16 cellular contexts compared by ENCODE assay signal in the genomic region with DNA sequence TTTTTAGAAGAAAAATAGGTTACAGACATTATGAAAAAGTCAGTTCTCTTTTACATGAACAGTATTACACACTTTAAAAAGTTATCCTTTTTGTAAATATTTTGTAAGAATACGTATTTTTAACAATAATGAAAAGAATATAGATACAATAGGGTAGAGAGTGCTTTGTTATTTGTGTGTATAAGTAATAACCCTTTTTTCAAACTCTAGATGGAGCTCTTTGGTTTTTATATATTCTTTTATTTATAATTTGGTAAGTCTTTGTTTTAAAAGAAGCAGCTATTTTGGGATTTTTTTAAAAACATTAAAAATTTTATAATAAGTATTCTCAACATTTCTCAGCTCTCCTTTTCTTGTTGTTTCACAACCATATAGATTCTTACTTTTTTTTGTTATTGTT. TPM values are rescaled to one million over a fixed set of nuclear protein-coding genes. Genes with fewer than 3 reads are reported as not detected.
DNase-seq lines count a peak whose midpoint lies in the region; ATAC-seq, FAIRE-seq and TF ChIP-seq lines count a peak whose summit lies in the region.
"Had no signal": no experiment of that assay in that cellular context is flagged by ENCODE, and none has a peak within 500 bp of the region (broad histone marks: within the 10 kb centered on the region; RNA-seq: fewer than 3 reads in every experiment).

No MANE protein-coding gene starts in this region.

- H4K20me1 ChIP-seq in GM23248 (ENCODE audit: insufficient read depth) (no peaks in the 10 kb centered on the region), mammary epithelial cell (ENCODE audit: insufficient read depth, low read length) (no peaks in the 10 kb centered on the region)

- in situ Hi-C loops in GM23248 (cut with MboI): no loop called here
- in situ Hi-C loops in mammary epithelial cell (cut with MboI; ENCODE audit: low sequenced_read_pairs in 2 of 2): no loop called here

- H3K4me3 Mint-ChIP-seq in brain: no peak overlapping the region
- no peak overlapping the region for H3K4me3 Mint-ChIP-seq in CD8-positive, alpha-beta memory T cell
- H3K4me3 Mint-ChIP-seq: activated CD4-positive, alpha-beta memory T cell treated with anti-CD3 and anti-CD28 coated beads, Interleukin-2, amount 10 ng/mL, durations not matched to agents 7 days and 5 days had no signal

- no peaks in the 10 kb centered on the region for H3K36me3 ChIP-seq in GM23248 (ENCODE audit: low read depth)
- no peaks in the 10 kb centered on the region for H3K36me3 ChIP-seq in CD8-positive, alpha-beta memory T cell (ENCODE audit: insufficient read depth, low read length)
- H3K36me3 ChIP-seq in mammary epithelial cell (ENCODE audit: insufficient read depth, low read length): no peaks in the 10 kb centered on the region
- H3K36me3 ChIP-seq: ovary had no signal

- H3K4me2 ChIP-seq in A549 (no peak overlapping the region), GM23248 (ENCODE audit: unreplicated experiment) (no peak overlapping the region), mammary epithelial cell (ENCODE audit: insufficient read depth, low read depth, low read length) (no peak overlapping the region)

- H3K27me3 ChIP-seq in GM23248 (replicated peaks; ENCODE audit: insufficient read depth) (no peaks in the 10 kb centered on the region), mammary epithelial cell (ENCODE audit: insufficient read depth, low read length) (no peaks in the 10 kb centered on the region)
- no peaks in the 10 kb centered on the region for H3K27me3 ChIP-seq in CD8-positive, alpha-beta memory T cell (ENCODE audit: insufficient read depth, low read length, poor library complexity, severe bottlenecking)
- H3K27me3 ChIP-seq: ovary had no signal

- H3K27ac Mint-ChIP-seq in brain: peak overlapping the region in 4 of 5 experiments; percentile 23 to 80 (median 40)
- no peak overlapping the region for H3K27ac Mint-ChIP-seq in CD8-positive, alpha-beta memory T cell
- H3K27ac Mint-ChIP-seq: activated CD4-positive, alpha-beta memory T cell treated with anti-CD3 and anti-CD28 coated beads, Interleukin-2, amount 10 ng/mL, durations not matched to agents 7 days and 5 days had no signal

- H3K36me3 Mint-ChIP-seq in brain: no peaks in the 10 kb centered on the region
- peaks cover 9 to 15% (median 15%) of the 10 kb centered on the region in 3 donors for H3K36me3 Mint-ChIP-seq in CD8-positive, alpha-beta memory T cell

- no peak for TF ChIP-seq POLR2A in A549 (IDR thresholded peaks at IDR 0.05; ENCODE audit: low read length)

- H3F3A ChIP-seq in GM23248 (ENCODE audit: insufficient read depth): 0 out of 2 replicates have a peak, but pooled peaks cover 10% of the 10 kb centered on the region

- dilution Hi-C loops in mammary epithelial cell (cut with HindIII; ENCODE audit: low sequenced_read_pairs): no loop called here

- no TSS peak for BruUV-seq in mammary epithelial cell (replicated peaks; lab: Mats Ljungman, UMichigan)

- no peak overlapping the region for H3K9ac ChIP-seq in GM23248
- H3K9ac ChIP-seq in mammary epithelial cell (ENCODE audit: insufficient read depth, low read length): no peak overlapping the region

- POLR2A ChIA-PET in A549 (lab: Yijun Ruan, JAX): no interaction called here
- POLR2A ChIA-PET in CD8-positive, alpha-beta memory T cell (lab: Charles Lee): no interaction called here

- no peaks in the 10 kb centered on the region for H3K79me2 ChIP-seq in GM23248 (ENCODE audit: insufficient read depth)
- no peaks in the 10 kb centered on the region for H3K79me2 ChIP-seq in mammary epithelial cell (ENCODE audit: insufficient read depth, low read length)

- H3K9me2 ChIP-seq in GM23248 (ENCODE audit: insufficient read depth): no peaks in the 10 kb centered on the region

- FAIRE-seq in A549 (lab: Jason Lieb, UNC) (no peak), islet of Langerhans (lab: Jason Lieb, UNC) (peak; percentile 60), urothelium cell line (lab: Jason Lieb, UNC) (no peak)

- H3K4me1 ChIP-seq in A549 (no peaks in the 10 kb centered on the region), GM23248 (ENCODE audit: insufficient read depth) (no peaks in the 10 kb centered on the region), mammary epithelial cell (ENCODE audit: insufficient read depth, low read length) (no peaks in the 10 kb centered on the region)
- H3K4me1 ChIP-seq in CD8-positive, alpha-beta memory T cell (ENCODE audit: insufficient read depth, low read length): no peaks in the 10 kb centered on the region

- CTCF ChIA-PET in A549 (lab: Yijun Ruan, JAX) (interaction anchor here (0.6 to 3.3 kb wide), 16 partner anchors 10 to 677 kb away, joined by 3 to 21 read pairs (median 4); no protein-coding TSS in a partner anchor), mammary epithelial cell (lab: Charles Lee; ENCODE audit: low non-redundant PET) (interaction anchor here (0.6 kb wide), 2 partner anchors 342 to 543 kb away, joined by 3 to 4 read pairs; no protein-coding TSS in a partner anchor)
- CTCF ChIA-PET in CD8-positive, alpha-beta memory T cell (lab: Charles Lee): interaction anchor here (0.7 to 1.1 kb wide), 2 partner anchors 11 to 24 kb away, joined by 3 read pairs; no protein-coding TSS in a partner anchor

- no peaks in the 10 kb centered on the region for H3K27me3 Mint-ChIP-seq in brain
- no peaks in the 10 kb centered on the region for H3K27me3 Mint-ChIP-seq in CD8-positive, alpha-beta memory T cell
- H3K27me3 Mint-ChIP-seq: activated CD4-positive, alpha-beta memory T cell treated with anti-CD3 and anti-CD28 coated beads, Interleukin-2, amount 10 ng/mL, durations not matched to agents 7 days and 5 days had no signal

- WGBS in A549 (ENCODE audit: missing lambda C conversion rate): 15% methylated on average over 1 of the region's 1 CpG
- WGBS in GM23248 (ENCODE audit: low coverage in 1 of 2, low lambda C conversion rate in 2 of 2, missing lambda C conversion rate in 2 of 2), 2 experiments: 51 to 54% methylated on average over 1 of the region's 1 CpG
- WGBS in mammary epithelial cell (ENCODE audit: low coverage, missing lambda C conversion rate): 74% methylated on average over 1 of the region's 1 CpG

- intact Hi-C loops in mammary epithelial cell (cut with micrococcal nuclease): loop anchor here (1.0 kb wide), 1 partner anchor 342 kb away; no protein-coding TSS in a partner anchor

- DNase-seq in A549 (ENCODE audit: low read depth in 1 of 2, low spot score in 1 of 2) (no peak), GM23248 (peak; percentile 29), mammary epithelial cell (no peak), urothelium cell line (ENCODE audit: low spot score) (no peak), T-helper 9 cell (no peak)
- no peak for DNase-seq in CD8-positive, alpha-beta memory T cell
- DNase-seq: activated CD4-positive, alpha-beta memory T cell treated with anti-CD3 and anti-CD28 coated beads, Interleukin-2, amount 10 ng/mL, durations not matched to agents 7 days and 5 days; effector CD4-positive, alpha-beta T cell; midbrain; NCI-H1436 treated with DMSO at 0.1 percent for 48 hours; NCI-H524; ovary; T1000 had no signal

- TF ChIP-seq RAD21 in A549 (conservative IDR thresholded peaks at IDR 0.05 in 1 of 2, IDR thresholded peaks at IDR 0.05 in 1 of 2): peak; percentile 4 to 50; a peak in 3 of 5 replicates

- H3K9me3 ChIP-seq in A549: no peaks in the 10 kb centered on the region
- no peaks in the 10 kb centered on the region for H3K9me3 ChIP-seq in GM23248 (ENCODE audit: low read depth)
- no peaks in the 10 kb centered on the region for H3K9me3 ChIP-seq in CD8-positive, alpha-beta memory T cell (ENCODE audit: low read length)
- H3K9me3 ChIP-seq in mammary epithelial cell (replicated peaks; ENCODE audit: insufficient read depth, low read length): no peaks in the 10 kb centered on the region
- H3K9me3 ChIP-seq: ovary had no signal

- no peak; the same call in 2 of the 3 replicates for TF ChIP-seq CTCF in A549 (IDR thresholded peaks at IDR 0.05)
- TF ChIP-seq CTCF in brain (conservative IDR thresholded peaks at IDR 0.05): peak; percentile 47 to 58
- TF ChIP-seq CTCF in mammary epithelial cell (conservative IDR thresholded peaks at IDR 0.05 in 1 of 2, IDR thresholded peaks at IDR 0.05 in 1 of 2; ENCODE audit: extremely low read depth in 1 of 2, insufficient read depth in 1 of 2, low read depth in 1 of 2, low read length in 2 of 2): peak in 1 of 2 donors; percentile 13

- TF ChIP-seq EP300 in A549 (IDR thresholded peaks at IDR 0.05): no peak

- H3K4me3 ChIP-seq in A549 (no peak overlapping the region), GM23248 (no peak overlapping the region), mammary epithelial cell (replicated peaks in 1 of 3; ENCODE audit: insufficient read depth in 1 of 3, low read depth in 2 of 3, low read length in 3 of 3) (no peak overlapping the region)
- no peak overlapping the region for H3K4me3 ChIP-seq in CD8-positive, alpha-beta memory T cell (ENCODE audit: low read length)
- H3K4me3 ChIP-seq: ovary had no signal

- H3K4me1 Mint-ChIP-seq in brain: peaks cover 13% of the 10 kb centered on the region
- H3K4me1 Mint-ChIP-seq in CD8-positive, alpha-beta memory T cell: no peaks in the 10 kb centered on the region
- H3K4me1 Mint-ChIP-seq: activated CD4-positive, alpha-beta memory T cell treated with anti-CD3 and anti-CD28 coated beads, Interleukin-2, amount 10 ng/mL, durations not matched to agents 7 days and 5 days had no signal

- H3K27ac ChIP-seq in A549: no peak overlapping the region
- H3K27ac ChIP-seq in GM23248: no peak overlapping the region
- H3K27ac ChIP-seq in CD8-positive, alpha-beta memory T cell (ENCODE audit: low read depth, low read length): no peak overlapping the region
- no peak overlapping the region for H3K27ac ChIP-seq in mammary epithelial cell (ENCODE audit: insufficient read depth, low read depth, low read length)
- H3K27ac ChIP-seq: ovary, RWPE1 had no signal

- no peak for ATAC-seq in A549

- H3K9me3 Mint-ChIP-seq in brain: no peaks in the 10 kb centered on the region
- H3K9me3 Mint-ChIP-seq in CD8-positive, alpha-beta memory T cell: no peaks in the 10 kb centered on the region
- H3K9me3 Mint-ChIP-seq: activated CD4-positive, alpha-beta memory T cell treated with anti-CD3 and anti-CD28 coated beads, Interleukin-2, amount 10 ng/mL, durations not matched to agents 7 days and 5 days had no signal

- no peak overlapping the region for H2AFZ ChIP-seq in GM23248
- H2AFZ ChIP-seq in mammary epithelial cell (ENCODE audit: low read depth, low read length): no peak overlapping the region

RNA-seq across cellular contexts. Expression of gene ACYP2, which starts 46.2 kb away (rescaled TPM):
- polyA plus RNA-seq in A549 (2011; rRNA removed) (8.5 and 10.0 TPM in 2 replicates), A549 (2017; fragmentation: RNase III; extraction: RNeasy Plus Mini Kit Qiagen cat#74134 plus additional on column Dnase treatment) (10.0 to 11.4 TPM (median 11.3 TPM) in 3 replicates), GM23248 (2016; fragmentation: Nextera tagmentation; extraction: Ambion mirVana) (41.6 and 42.7 TPM in 2 replicates), brain (ENCODE audit: insufficient read depth, low read depth, low replicate concordance) (47.8 TPM), mammary epithelial cell (12.7 TPM)
- polyA plus RNA-seq in A549 (2012; cell fraction: cytosol; rRNA removed): 4.6 and 6.1 TPM in 2 replicates
- polyA plus RNA-seq in A549 (2012; cell fraction: nucleus; rRNA removed): 1.9 and 2.4 TPM in 2 replicates
- 4.0 and 5.1 TPM in 2 replicates for polyA minus RNA-seq in A549 (2011; rRNA and poly(A)+ RNA removed)
- 6.7 and 16.6 TPM in 2 replicates for total RNA-seq in GM23248 (2014; rRNA removed; shearing (Covaris generic))
- 10 to 100 TPM in 1 of 2 experiments, 1 to 10 TPM in 1; 8.8 to 10.3 TPM for total RNA-seq in CD8-positive, alpha-beta memory T cell
- 12.6 TPM for polyA plus RNA-seq in CD8-positive, alpha-beta memory T cell
- total RNA-seq in mammary epithelial cell: 10 to 100 TPM; 14.0 to 19.3 TPM
- polyA minus RNA-seq in mammary epithelial cell: 33.3 TPM

Comparison
In these comparisons a context has a peak if more than half of its experiments do, and no peak if none do; other contexts are left out.
1. H3K27ac Mint-ChIP-seq: peak in brain (4 of 5); none in CD8-positive, alpha-beta memory T cell (0 of 8).